Comparison of ENCODE assay signal across 8 cellular contexts in the genomic region with DNA sequence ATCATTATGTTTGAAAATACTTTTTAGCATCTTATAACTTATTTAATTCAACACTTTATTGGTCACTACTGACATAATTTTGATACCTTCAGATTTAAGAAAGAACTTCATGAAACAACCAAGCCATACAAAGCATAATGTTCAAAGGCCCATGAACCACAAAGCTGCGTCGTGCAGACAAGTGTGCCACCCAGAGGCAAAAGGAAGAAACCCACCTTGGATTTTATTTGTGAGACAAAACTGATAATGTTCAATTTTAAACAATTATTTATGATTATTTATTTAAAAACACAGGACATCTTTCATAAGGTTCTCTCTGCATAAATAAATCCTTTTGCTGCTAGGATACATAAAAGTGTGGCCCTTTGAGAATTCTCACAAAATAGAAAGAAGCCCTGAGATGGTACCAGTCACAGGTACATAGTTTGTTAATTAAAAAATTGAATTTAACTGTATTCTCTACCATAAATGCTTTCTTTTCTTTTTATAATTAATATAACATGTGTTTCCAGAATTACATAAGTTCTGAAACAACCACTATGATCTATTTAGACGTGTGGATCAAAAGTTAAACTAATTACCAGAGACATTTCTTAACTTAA.
DNase-seq lines count a peak whose midpoint lies in the region; ATAC-seq and TF ChIP-seq lines count a peak whose summit lies in the region.

No MANE protein-coding gene starts in this region.

- 27 to 38% (median 33%) methylated on average over 3 of the region's 3 CpGs for WGBS in spleen, 5 donors

- H3K36me3 ChIP-seq in spleen: peaks cover 0 to 81% (median 26%) of the 10 kb centered on the region in 6 donors

- no peaks in the 10 kb centered on the region for H3K27me3 ChIP-seq in spleen (replicated peaks in 1 of 7)

- ATAC-seq in GM18498 (IDR thresholded peaks at IDR 0.05; ENCODE audit: unreplicated experiment) (peak; percentile 65), HG03571 (IDR thresholded peaks at IDR 0.05; ENCODE audit: unreplicated experiment) (no peak), HG02885 (IDR thresholded peaks at IDR 0.05; ENCODE audit: poor library complexity, unreplicated experiment) (no peak)

- no peak overlapping the region for H3K27ac Mint-ChIP-seq in CD14-positive monocyte
- no peak overlapping the region for H3K27ac Mint-ChIP-seq in activated CD4-positive, alpha-beta T cell treated with anti-CD3 and anti-CD28 coated beads, Interleukin-2, amount 10 ng/mL, durations not matched to agents 7 days and 5 days

- H3K36me3 Mint-ChIP-seq in CD14-positive monocyte: peaks cover 57 to 67% of the 10 kb centered on the region in 2 donors
- peaks cover 9% of the 10 kb centered on the region for H3K36me3 Mint-ChIP-seq in activated CD4-positive, alpha-beta T cell treated with anti-CD3 and anti-CD28 coated beads, Interleukin-2, amount 10 ng/mL, durations not matched to agents 7 days and 5 days (ENCODE audit: low read depth)

- TF ChIP-seq POLR2A in spleen (IDR thresholded peaks at IDR 0.05): no peak

- H3K27me3 Mint-ChIP-seq in CD14-positive monocyte (ENCODE audit: low read depth in 3 of 3): peaks cover 0 to 1% (median 0%) of the 10 kb centered on the region in 3 donors
- no peaks in the 10 kb centered on the region for H3K27me3 Mint-ChIP-seq in activated CD4-positive, alpha-beta T cell treated with anti-CD3 and anti-CD28 coated beads, Interleukin-2, amount 10 ng/mL, durations not matched to agents 7 days and 5 days

- H3K9me3 ChIP-seq in spleen: no peaks in the 10 kb centered on the region

- no peaks in the 10 kb centered on the region for H3K4me1 Mint-ChIP-seq in CD14-positive monocyte
- H3K4me1 Mint-ChIP-seq in activated CD4-positive, alpha-beta T cell treated with anti-CD3 and anti-CD28 coated beads, Interleukin-2, amount 10 ng/mL, durations not matched to agents 7 days and 5 days: no peaks in the 10 kb centered on the region

- no peak overlapping the region for H3K27ac ChIP-seq in spleen

- no peak overlapping the region for H3K4me3 Mint-ChIP-seq in CD14-positive monocyte
- no peak overlapping the region for H3K4me3 Mint-ChIP-seq in activated CD4-positive, alpha-beta T cell treated with anti-CD3 and anti-CD28 coated beads, Interleukin-2, amount 10 ng/mL, durations not matched to agents 7 days and 5 days

- no peaks in the 10 kb centered on the region for H3K9me3 Mint-ChIP-seq in CD14-positive monocyte
- H3K9me3 Mint-ChIP-seq in activated CD4-positive, alpha-beta T cell treated with anti-CD3 and anti-CD28 coated beads, Interleukin-2, amount 10 ng/mL, durations not matched to agents 7 days and 5 days: no peaks in the 10 kb centered on the region

- CTCF ChIA-PET in activated CD4-positive, alpha-beta T cell treated with anti-CD3 and anti-CD28 coated beads, Interleukin-2, amount 10 ng/mL, durations not matched to agents 7 days and 5 days (lab: Charles Lee): no interaction called here

- TF ChIP-seq CTCF in CD14-positive monocyte (IDR thresholded peaks at IDR 0.05) (peak; percentile 56), spleen (IDR thresholded peaks at IDR 0.05 in 8 of 11, conservative IDR thresholded peaks at IDR 0.05 in 3 of 11) (peak in 10 of 11 experiments; percentile 17 to 62 (median 54))

- intact Hi-C loops in CD14-positive monocyte (cut with micrococcal nuclease) (loop anchor here in 1 of 2 donors (2.0 kb wide), 1 partner anchor 484 kb away; no protein-coding TSS in a partner anchor), spleen (cut with DNase I; ENCODE audit: low total_unique reads) (loop anchor here (5.0 kb wide), 3 partner anchors 206 to 486 kb away; no protein-coding TSS in a partner anchor)

- no peak for DNase-seq in CD14-positive monocyte (ENCODE audit: low spot score)
- peak; percentile 90 for DNase-seq in NCI-H2171 treated with DMSO at 0.1 percent for 48 hours (lab: John Stamatoyannopoulos, UW)
- DNase-seq in activated CD4-positive, alpha-beta T cell treated with anti-CD3 and anti-CD28 coated beads, Interleukin-2, amount 10 ng/mL, durations not matched to agents 7 days and 5 days: peak; percentile 41
- DNase-seq in glomerular visceral epithelial cell (ENCODE audit: extremely low spot score): peak; percentile 41
- no peak for DNase-seq in spleen

- H3K4me3 ChIP-seq in spleen: no peak overlapping the region

- POLR2A ChIA-PET in activated CD4-positive, alpha-beta T cell treated with anti-CD3 and anti-CD28 coated beads, Interleukin-2, amount 10 ng/mL, durations not matched to agents 7 days and 5 days (lab: Charles Lee): no interaction called here

- no peaks in the 10 kb centered on the region for H3K4me1 ChIP-seq in spleen

Comparison
In these comparisons a context has a peak if more than half of its experiments do, and no peak if none do; other contexts are left out.
1. DNase-seq: peak in NCI-H2171 treated with DMSO at 0.1 percent for 48 hours (single experiment), activated CD4-positive, alpha-beta T cell treated with anti-CD3 and anti-CD28 coated beads, Interleukin-2, amount 10 ng/mL, durations not matched to agents 7 days and 5 days (single experiment) and glomerular visceral epithelial cell (single experiment); none in CD14-positive monocyte (single experiment) and spleen (single experiment).